Comparison of ENCODE assay signal across 18 cellular contexts in genomic region chr18:38648184-38648583, GRCh38.
DNase-seq lines count a peak whose midpoint lies in the region; ATAC-seq and TF ChIP-seq lines count a peak whose summit lies in the region.
"Had no signal": no experiment of that assay in that cellular context is flagged by ENCODE, and none has a peak within 500 bp of the region (broad histone marks: within the 10 kb centered on the region; RNA-seq: fewer than 3 reads in every experiment).

No MANE protein-coding gene starts in this region.

- no peak overlapping the region for H3K4me3 ChIP-seq in GM12865 (ENCODE audit: low read depth, low read length)
- H3K4me3 ChIP-seq in adrenal gland, result no peak overlapping the region
- H3K4me3 ChIP-seq in uterus, result no peak overlapping the region
- H3K4me3 ChIP-seq: BLaER1, HAP-1 had no signal

- H3K27me3 ChIP-seq in adrenal gland (no peaks in the 10 kb centered on the region), uterus (no peaks in the 10 kb centered on the region)
- H3K27me3 ChIP-seq: BLaER1 had no signal

- TF ChIP-seq POLR2A in adrenal gland (IDR thresholded peaks at IDR 0.05) (no peak), uterus (IDR thresholded peaks at IDR 0.05) (no peak)

- TF ChIP-seq CTCF in GM12865 (IDR thresholded peaks at IDR 0.05; ENCODE audit: insufficient read depth, low read depth, low read length, missing control alignments) (no peak), adrenal gland (IDR thresholded peaks at IDR 0.05) (no peak), uterus (IDR thresholded peaks at IDR 0.05) (no peak)

- H3K9me3 ChIP-seq in adrenal gland (replicated peaks in 1 of 3) (no peaks in the 10 kb centered on the region), uterus (no peaks in the 10 kb centered on the region)
- H3K9me3 ChIP-seq: BLaER1, HAP-1 had no signal

- WGBS in adrenal gland, 4 donors, result 61 to 75% (median 68%) methylated on average over 1 of the region's 1 CpG

- H3K36me3 ChIP-seq in adrenal gland (replicated peaks in 1 of 2) (no peaks in the 10 kb centered on the region), uterus (no peaks in the 10 kb centered on the region)
- H3K36me3 ChIP-seq: BLaER1, HAP-1 had no signal

- DNase-seq in GM12865 (ENCODE audit: low read depth), result peak; percentile 2
- DNase-seq in RPMI8226, result no peak
- no peak for DNase-seq in adrenal gland
- DNase-seq in uterus, result no peak
- DNase-seq: CD4-positive, CD25-positive, alpha-beta regulatory T cell; CD8-positive, alpha-beta T cell; DMS 273 treated with DMSO at 0.1 percent for 48 hours; DMS79; EL; GDM1; GOT3; HFFc6 had no signal

- H3K27ac ChIP-seq in adrenal gland, result no peak overlapping the region
- H3K27ac ChIP-seq in uterus, result no peak overlapping the region
- H3K27ac ChIP-seq: 22Rv1, BLaER1, C4-2B had no signal

- intact Hi-C loops in adrenal gland (cut with DNase I), result no loop called here
- intact Hi-C loops in uterus (cut with DNase I; ENCODE audit: low total_unique reads), result no loop called here

- ATAC-seq in GM19463 (IDR thresholded peaks at IDR 0.05; ENCODE audit: unreplicated experiment) (peak; percentile 54), HG03432 (IDR thresholded peaks at IDR 0.05; ENCODE audit: unreplicated experiment) (peak; percentile 70)
- ATAC-seq: CD8-positive, alpha-beta T cell had no signal

- H3K4me1 ChIP-seq in adrenal gland (replicated peaks in 1 of 2), result no peaks in the 10 kb centered on the region
- no peaks in the 10 kb centered on the region for H3K4me1 ChIP-seq in uterus
- H3K4me1 ChIP-seq: BLaER1 had no signal
